ENCODE assay signal across 27 cellular contexts in genomic region chr6:168154263-168154917, GRCh38.
DNase-seq lines count a peak whose midpoint lies in the region; ATAC-seq and TF ChIP-seq lines count a peak whose summit lies in the region.
"Had no signal": no experiment of that assay in that cellular context is flagged by ENCODE, and none has a peak within 500 bp of the region (broad histone marks: within the 10 kb centered on the region; RNA-seq: fewer than 3 reads in every experiment).

No MANE protein-coding gene starts in this region.

- peaks cover 4% of the 10 kb centered on the region for H3F3A ChIP-seq in neural progenitor cell (ENCODE audit: low read depth)

- no peak overlapping the region for H3K4me3 Mint-ChIP-seq in activated CD8-positive, alpha-beta memory T cell treated with anti-CD3 and anti-CD28 coated beads, Interleukin-2, amount 10 ng/mL, durations not matched to agents 7 days and 5 days
- peak overlapping the region; percentile 57 for H3K4me3 Mint-ChIP-seq in neural progenitor cell
- no peak overlapping the region for H3K4me3 Mint-ChIP-seq in naive thymus-derived CD4-positive, alpha-beta T cell
- H3K4me3 Mint-ChIP-seq: activated CD4-positive, alpha-beta T cell treated with anti-CD3 and anti-CD28 coated beads for 36 hours; activated CD8-positive, alpha-beta T cell treated with anti-CD3 and anti-CD28 coated beads for 36 hours; activated naive CD8-positive, alpha-beta T cell treated with anti-CD3 and anti-CD28 coated beads, Interleukin-2, amount 10 ng/mL, durations not matched to agents 7 days and 5 days; mesothelial cell of epicardium; natural killer cell; stimulated activated naive CD8-positive, alpha-beta T cell treated with anti-CD3 and anti-CD28 coated beads, Interleukin-15, Interleukin-2, amounts not matched to agents 100 ng/mL and 50 ng/mL, for 24 hours; T-helper 2 cell treated with Interferon-gamma antibody and Interleukin-4, amounts not matched to agents 5 μg/mL and 100 μg/mL, for 36 hours had no signal

- TF ChIP-seq POLR2A in vagina (IDR thresholded peaks at IDR 0.05), result no peak

- H3K4me3 ChIP-seq in neural progenitor cell (no peak overlapping the region), vagina (no peak overlapping the region)
- no peak overlapping the region for H3K4me3 ChIP-seq in naive thymus-derived CD4-positive, alpha-beta T cell (ENCODE audit: low read length)
- H3K4me3 ChIP-seq: coronary artery, ovary, thoracic aorta had no signal

- no peaks in the 10 kb centered on the region for H3K36me3 ChIP-seq in neural progenitor cell
- no peaks in the 10 kb centered on the region for H3K36me3 ChIP-seq in vagina
- H3K36me3 ChIP-seq in naive thymus-derived CD4-positive, alpha-beta T cell (ENCODE audit: control insufficient read depth in 2 of 3, insufficient read depth in 3 of 3, low read length in 3 of 3), result no peaks in the 10 kb centered on the region
- H3K36me3 ChIP-seq: ovary, thoracic aorta had no signal

- H3K27ac Mint-ChIP-seq in activated CD8-positive, alpha-beta memory T cell treated with anti-CD3 and anti-CD28 coated beads, Interleukin-2, amount 10 ng/mL, durations not matched to agents 7 days and 5 days, result no peak overlapping the region
- no peak overlapping the region for H3K27ac Mint-ChIP-seq in neural progenitor cell
- no peak overlapping the region for H3K27ac Mint-ChIP-seq in naive thymus-derived CD4-positive, alpha-beta T cell
- H3K27ac Mint-ChIP-seq: activated CD4-positive, alpha-beta T cell treated with anti-CD3 and anti-CD28 coated beads for 36 hours; activated CD8-positive, alpha-beta T cell treated with anti-CD3 and anti-CD28 coated beads for 36 hours; activated naive CD8-positive, alpha-beta T cell treated with anti-CD3 and anti-CD28 coated beads, Interleukin-2, amount 10 ng/mL, durations not matched to agents 7 days and 5 days; mesothelial cell of epicardium; natural killer cell; stimulated activated naive CD8-positive, alpha-beta T cell treated with anti-CD3 and anti-CD28 coated beads, Interleukin-15, Interleukin-2, amounts not matched to agents 100 ng/mL and 50 ng/mL, for 24 hours; T-helper 2 cell treated with Interferon-gamma antibody and Interleukin-4, amounts not matched to agents 5 μg/mL and 100 μg/mL, for 36 hours had no signal

- TF ChIP-seq CTCF in neural progenitor cell (IDR thresholded peaks at IDR 0.05) (no peak), vagina (IDR thresholded peaks at IDR 0.05) (no peak)

- ATAC-seq in activated CD8-positive, alpha-beta memory T cell treated with anti-CD3 and anti-CD28 coated beads, Interleukin-2, amount 10 ng/mL, durations not matched to agents 7 days and 5 days, result no peak
- ATAC-seq in naive thymus-derived CD4-positive, alpha-beta T cell, result no peak
- ATAC-seq: activated CD4-positive, alpha-beta T cell treated with anti-CD3 and anti-CD28 coated beads for 36 hours; activated CD8-positive, alpha-beta T cell treated with anti-CD3 and anti-CD28 coated beads for 36 hours; left ventricle myocardium superior had no signal

- no peaks in the 10 kb centered on the region for H3K4me1 Mint-ChIP-seq in activated CD8-positive, alpha-beta memory T cell treated with anti-CD3 and anti-CD28 coated beads, Interleukin-2, amount 10 ng/mL, durations not matched to agents 7 days and 5 days
- peaks cover 62% of the 10 kb centered on the region for H3K4me1 Mint-ChIP-seq in neural progenitor cell
- H3K4me1 Mint-ChIP-seq in naive thymus-derived CD4-positive, alpha-beta T cell, result no peaks in the 10 kb centered on the region
- H3K4me1 Mint-ChIP-seq: activated CD4-positive, alpha-beta T cell treated with anti-CD3 and anti-CD28 coated beads for 36 hours; activated naive CD8-positive, alpha-beta T cell treated with anti-CD3 and anti-CD28 coated beads, Interleukin-2, amount 10 ng/mL, durations not matched to agents 7 days and 5 days; natural killer cell had no signal

- H3K27me3 Mint-ChIP-seq in activated CD8-positive, alpha-beta memory T cell treated with anti-CD3 and anti-CD28 coated beads, Interleukin-2, amount 10 ng/mL, durations not matched to agents 7 days and 5 days, result no peaks in the 10 kb centered on the region
- peaks cover 20% of the 10 kb centered on the region for H3K27me3 Mint-ChIP-seq in neural progenitor cell (ENCODE audit: insufficient read depth, low read depth)
- peaks cover 0 to 49% (median 11%) of the 10 kb centered on the region in 5 donors for H3K27me3 Mint-ChIP-seq in naive thymus-derived CD4-positive, alpha-beta T cell

- no peaks in the 10 kb centered on the region for H3K36me3 Mint-ChIP-seq in activated CD8-positive, alpha-beta memory T cell treated with anti-CD3 and anti-CD28 coated beads, Interleukin-2, amount 10 ng/mL, durations not matched to agents 7 days and 5 days
- no peaks in the 10 kb centered on the region for H3K36me3 Mint-ChIP-seq in neural progenitor cell
- H3K36me3 Mint-ChIP-seq in naive thymus-derived CD4-positive, alpha-beta T cell, result no peaks in the 10 kb centered on the region
- H3K36me3 Mint-ChIP-seq: activated naive CD8-positive, alpha-beta T cell treated with anti-CD3 and anti-CD28 coated beads, Interleukin-2, amount 10 ng/mL, durations not matched to agents 7 days and 5 days; mesothelial cell of epicardium; natural killer cell had no signal

- POLR2A ChIA-PET in naive thymus-derived CD4-positive, alpha-beta T cell (lab: Charles Lee), result no interaction called here

- H3K27me3 ChIP-seq in neural progenitor cell, result peaks cover 3% of the 10 kb centered on the region
- no peaks in the 10 kb centered on the region for H3K27me3 ChIP-seq in vagina
- H3K27me3 ChIP-seq in naive thymus-derived CD4-positive, alpha-beta T cell (ENCODE audit: control insufficient read depth in 2 of 2, insufficient read depth in 2 of 2, low read length in 2 of 2), result no peaks in the 10 kb centered on the region
- H3K27me3 ChIP-seq: ovary had no signal

- CTCF ChIA-PET in activated CD8-positive, alpha-beta memory T cell treated with anti-CD3 and anti-CD28 coated beads, Interleukin-2, amount 10 ng/mL, durations not matched to agents 7 days and 5 days (lab: Charles Lee), result no interaction called here
- CTCF ChIA-PET in naive thymus-derived CD4-positive, alpha-beta T cell (lab: Charles Lee), result no interaction called here

- peak; percentile 21 for DNase-seq in activated CD8-positive, alpha-beta memory T cell treated with anti-CD3 and anti-CD28 coated beads, Interleukin-2, amount 10 ng/mL, durations not matched to agents 7 days and 5 days
- DNase-seq in islet precursor cell (peak; percentile 49), neural progenitor cell (ENCODE audit: low spot score) (no peak), vagina (ENCODE audit: extremely low spot score in 2 of 2) (peak; percentile 76 to 90), cerebellar cortex (ENCODE audit: low spot score) (no peak)
- DNase-seq in naive thymus-derived CD4-positive, alpha-beta T cell, result no peak
- DNase-seq in activated naive CD4-positive, alpha-beta T cell (lab: John Stamatoyannopoulos, UW), result no peak
- DNase-seq: activated CD4-positive, alpha-beta T cell treated with anti-CD3 and anti-CD28 coated beads for 36 hours; activated CD8-positive, alpha-beta T cell treated with anti-CD3 and anti-CD28 coated beads for 36 hours; activated effector memory CD4-positive, alpha-beta T cell treated with Interleukin-2 at 50 U/mL for 16 hours; activated naive CD8-positive, alpha-beta T cell treated with anti-CD3 and anti-CD28 coated beads, Interleukin-2, amount 10 ng/mL, durations not matched to agents 7 days and 5 days; aorta; COR-L47; effector memory CD4-positive, alpha-beta T cell; left ventricle myocardium superior; natural killer cell; NCI-H1436 treated with DMSO at 0.1 percent for 48 hours; NCI-H774; ovary; SHP77 treated with DMSO at 0.1 percent for 48 hours; stimulated activated CD8-positive, alpha-beta memory T cell treated with anti-CD3 and anti-CD28 coated beads, Interleukin-4, amount 100 ng/mL, for 48 hours had no signal

- H3K9ac ChIP-seq in neural progenitor cell, result no peak overlapping the region

- H3K27ac ChIP-seq in neural progenitor cell (no peak overlapping the region), vagina (no peak overlapping the region)
- H3K27ac ChIP-seq in naive thymus-derived CD4-positive, alpha-beta T cell (ENCODE audit: low read depth, low read length), result no peak overlapping the region
- H3K27ac ChIP-seq: C4-2B, coronary artery, ovary, thoracic aorta had no signal

- no peaks in the 10 kb centered on the region for H3K9me3 ChIP-seq in neural progenitor cell (ENCODE audit: low read depth)
- no peaks in the 10 kb centered on the region for H3K9me3 ChIP-seq in vagina
- no peaks in the 10 kb centered on the region for H3K9me3 ChIP-seq in naive thymus-derived CD4-positive, alpha-beta T cell (ENCODE audit: control insufficient read depth in 2 of 3, low read length in 3 of 3)
- H3K9me3 ChIP-seq: ovary, thoracic aorta had no signal

- H3K9me3 Mint-ChIP-seq in activated CD8-positive, alpha-beta memory T cell treated with anti-CD3 and anti-CD28 coated beads, Interleukin-2, amount 10 ng/mL, durations not matched to agents 7 days and 5 days (ENCODE audit: low read depth), result no peaks in the 10 kb centered on the region
- H3K9me3 Mint-ChIP-seq in neural progenitor cell, result no peaks in the 10 kb centered on the region
- peaks cover 0 to 3% (median 0%) of the 10 kb centered on the region in 11 donors for H3K9me3 Mint-ChIP-seq in naive thymus-derived CD4-positive, alpha-beta T cell
- H3K9me3 Mint-ChIP-seq: activated CD8-positive, alpha-beta T cell treated with anti-CD3 and anti-CD28 coated beads for 36 hours; activated naive CD8-positive, alpha-beta T cell treated with anti-CD3 and anti-CD28 coated beads, Interleukin-2, amount 10 ng/mL, durations not matched to agents 7 days and 5 days; mesothelial cell of epicardium; natural killer cell; stimulated activated naive CD8-positive, alpha-beta T cell treated with anti-CD3 and anti-CD28 coated beads, Interleukin-15, Interleukin-2, amounts not matched to agents 100 ng/mL and 50 ng/mL, for 24 hours; T-helper 2 cell treated with Interferon-gamma antibody and Interleukin-4, amounts not matched to agents 5 μg/mL and 100 μg/mL, for 36 hours had no signal

- intact Hi-C loops in vagina (cut with DNase I), result no loop called here
- intact Hi-C loops in naive thymus-derived CD4-positive, alpha-beta T cell (cut with micrococcal nuclease), result no loop called here

- H2AFZ ChIP-seq in neural progenitor cell (replicated peaks), result no peak overlapping the region

- no peak overlapping the region for H3K4me2 ChIP-seq in neural progenitor cell

- no peaks in the 10 kb centered on the region for H3K79me2 ChIP-seq in neural progenitor cell (ENCODE audit: low read depth)

- H4K20me1 ChIP-seq in neural progenitor cell (ENCODE audit: low read depth), result no peaks in the 10 kb centered on the region

- H3K4me1 ChIP-seq in neural progenitor cell, result peaks cover 20% of the 10 kb centered on the region
- peaks cover 27% of the 10 kb centered on the region for H3K4me1 ChIP-seq in vagina
- no peaks in the 10 kb centered on the region for H3K4me1 ChIP-seq in naive thymus-derived CD4-positive, alpha-beta T cell (ENCODE audit: control insufficient read depth in 2 of 2, insufficient read depth in 2 of 2, low read length in 2 of 2)

Comparison
In these comparisons a context has a peak if more than half of its experiments do, and no peak if none do; other contexts are left out.
1. DNase-seq: peak in activated CD8-positive, alpha-beta memory T cell treated with anti-CD3 and anti-CD28 coated beads, Interleukin-2, amount 10 ng/mL, durations not matched to agents 7 days and 5 days (single experiment), islet precursor cell (single experiment) and vagina (2 of 2); none in neural progenitor cell (single experiment), cerebellar cortex (single experiment), naive thymus-derived CD4-positive, alpha-beta T cell (0 of 9) and activated naive CD4-positive, alpha-beta T cell (0 of 4).